Comparison of ENCODE assay signal across 27 cellular contexts in genomic region chr17:1315409-1315808, GRCh38. TPM values are rescaled to one million over a fixed set of nuclear protein-coding genes. Genes with fewer than 3 reads are reported as not detected.
"Had no signal": no experiment of that assay in that cellular context is flagged by ENCODE, and none has a peak within 500 bp of the region (broad histone marks: within the 10 kb centered on the region; RNA-seq: fewer than 3 reads in every experiment).

No MANE protein-coding gene starts in this region.

- H3K27ac ChIP-seq: esophagus muscularis mucosa, psoas muscle, right lobe of liver had no signal

- H3K4me2 ChIP-seq: smooth muscle cell had no signal

- ATAC-seq: activated T-cell treated with anti-CD3 and anti-CD28 coated beads, Interleukin-2, amount 50 U/mL, for 72 hours; left lobe of liver; stimulated activated effector memory CD8-positive, alpha-beta T cell treated with anti-CD3 and anti-CD28 coated beads, Interleukin-12 subunit alpha, Interleukin-12 subunit beta, amount 100 ng/mL, for 72 hours had no signal

- H3K4me1 ChIP-seq: psoas muscle, right lobe of liver had no signal

- H3K36me3 ChIP-seq: esophagus muscularis mucosa, right lobe of liver had no signal

- DNase-seq: activated CD4-positive, alpha-beta T cell treated with anti-CD3 and anti-CD28 coated beads, Interleukin-2, amount 50 U/mL, for 4 hours; activated effector memory CD4-positive, alpha-beta T cell treated with anti-CD3 and anti-CD28 coated beads, Interleukin-2, amount 50 U/mL, for 16 hours; activated naive CD4-positive, alpha-beta T cell treated with anti-CD3 and anti-CD28 coated beads, Interleukin-2, amount 50 U/mL, for 16 hours; activated T-cell treated with anti-CD3 and anti-CD28 coated beads, Interleukin-2, amount 50 U/mL, for 72 hours; dermis blood vessel endothelial cell; effector memory CD4-positive, alpha-beta T cell; hippocampal formation; islet precursor cell; mammary epithelial cell; right lobe of liver; stimulated activated CD4-positive, alpha-beta T cell treated with anti-CD3 and anti-CD28 coated beads, Interleukin-4, amount 100 ng/mL, for 24 hours had no signal

- H3K27me3 ChIP-seq: right lobe of liver had no signal

- H3K9me3 ChIP-seq: esophagus muscularis mucosa, psoas muscle, right lobe of liver had no signal

- H3K4me3 ChIP-seq: esophagus muscularis mucosa, psoas muscle, right lobe of liver, smooth muscle cell had no signal

RNA-seq across cellular contexts. Expression of gene TRARG1, which starts 35.9 kb away (rescaled TPM):
- total RNA-seq: activated CD8-positive, alpha-beta memory T cell treated with anti-CD3 and anti-CD28 coated beads for 36 hours; bronchial epithelial cell; chondrocyte; dermis blood vessel endothelial cell; endothelial cell of umbilical vein; glomerular endothelial cell; left lobe of liver; mammary epithelial cell; myocyte; osteocyte; right lobe of liver; smooth muscle cell; urinary bladder had no signal
- polyA plus RNA-seq: endothelial cell of umbilical vein, mammary epithelial cell, neural cell, smooth muscle cell had no signal

RNA-seq across cellular contexts. Expression of gene BHLHA9, which starts 45.2 kb away (rescaled TPM):
- total RNA-seq: activated CD8-positive, alpha-beta memory T cell treated with anti-CD3 and anti-CD28 coated beads for 36 hours; activated T-cell treated with anti-CD3 and anti-CD28 coated beads, Interleukin-2, amount 50 U/mL, for 72 hours; bronchial epithelial cell; chondrocyte; dermis blood vessel endothelial cell; endothelial cell of umbilical vein; esophagus muscularis mucosa; glomerular endothelial cell; mammary epithelial cell; myocyte; osteocyte; psoas muscle; right lobe of liver; smooth muscle cell; urinary bladder had no signal
- polyA plus RNA-seq: adipose tissue, endothelial cell of umbilical vein, mammary epithelial cell, neural cell, psoas muscle, smooth muscle cell, thymus, urinary bladder had no signal
